In genomic region chr1:3899776-3900149, GRCh38 we compare ENCODE assay signal across 1 cellular context.
A peak's percentile ranks its signal among the peaks of the same experiment; 100 is the strongest.
TF ChIP-seq lines count a peak whose summit lies in the region.

No MANE protein-coding gene starts in this region.

TF ChIP-seq in K562, 482 proteins besides CTCF, POLR2A, EP300 and RAD21 (continues in another document):
- TF ChIP-seq HDGF (IDR thresholded peaks at IDR 0.05) (no peak), TCF15 (CRISPR knock-in tag; IDR thresholded peaks at IDR 0.05) (no peak), THRAP3 (IDR thresholded peaks at IDR 0.05; ENCODE audit: borderline replicate concordance) (no peak), NONO (IDR thresholded peaks at IDR 0.05; ENCODE audit: low read depth in 2 of 2, low read length in 1 of 2) (no peak; a peak in 1 of 4 replicates), XRCC3 (IDR thresholded peaks at IDR 0.05) (no peak), KLF1 (tag; IDR thresholded peaks at IDR 0.05) (peak; percentile 88), USF2 (CRISPR knock-in tag; IDR thresholded peaks at IDR 0.05) (no peak), PCBP1 (IDR thresholded peaks at IDR 0.05; ENCODE audit: low read depth, low read length, poor library complexity, severe bottlenecking) (no peak), ZNF707 (CRISPR knock-in tag; conservative IDR thresholded peaks at IDR 0.05) (no peak), BDP1 (IDR thresholded peaks at IDR 0.05; ENCODE audit: insufficient read depth, insufficient read length) (no peak), ZBTB40 (IDR thresholded peaks at IDR 0.05) (no peak), ZBTB40 (CRISPR knock-in tag; IDR thresholded peaks at IDR 0.05) (no peak), NR1H2 (CRISPR knock-in tag; IDR thresholded peaks at IDR 0.05) (no peak), KDM5B (IDR thresholded peaks at IDR 0.05; ENCODE audit: insufficient replicate concordance, low read depth, low read length) (no peak), ZNF449 (CRISPR knock-in tag; IDR thresholded peaks at IDR 0.05) (no peak), CCAR2 (IDR thresholded peaks at IDR 0.05; ENCODE audit: low read depth, low read length) (no peak), ZNF609 (CRISPR knock-in tag; IDR thresholded peaks at IDR 0.05; ENCODE audit: borderline replicate concordance) (no peak), CREBBP (IDR thresholded peaks at IDR 0.05; ENCODE audit: low read depth, low read length) (no peak), NCOA1 (IDR thresholded peaks at IDR 0.05; ENCODE audit: low read depth) (0 out of 2 replicates have a peak, but pooled peaks have one; percentile 27), ARID3A (IDR thresholded peaks at IDR 0.05; ENCODE audit: borderline replicate concordance, low read depth, low read length) (no peak)
- TF ChIP-seq, protein P1, sequence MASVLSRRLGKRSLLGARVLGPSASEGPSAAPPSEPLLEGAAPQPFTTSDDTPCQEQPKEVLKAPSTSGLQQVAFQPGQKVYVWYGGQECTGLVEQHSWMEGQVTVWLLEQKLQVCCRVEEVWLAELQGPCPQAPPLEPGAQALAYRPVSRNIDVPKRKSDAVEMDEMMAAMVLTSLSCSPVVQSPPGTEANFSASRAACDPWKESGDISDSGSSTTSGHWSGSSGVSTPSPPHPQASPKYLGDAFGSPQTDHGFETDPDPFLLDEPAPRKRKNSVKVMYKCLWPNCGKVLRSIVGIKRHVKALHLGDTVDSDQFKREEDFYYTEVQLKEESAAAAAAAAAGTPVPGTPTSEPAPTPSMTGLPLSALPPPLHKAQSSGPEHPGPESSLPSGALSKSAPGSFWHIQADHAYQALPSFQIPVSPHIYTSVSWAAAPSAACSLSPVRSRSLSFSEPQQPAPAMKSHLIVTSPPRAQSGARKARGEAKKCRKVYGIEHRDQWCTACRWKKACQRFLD (CRISPR knock-in tag; IDR thresholded peaks at IDR 0.05): no peak
- TF ChIP-seq, protein P2, sequence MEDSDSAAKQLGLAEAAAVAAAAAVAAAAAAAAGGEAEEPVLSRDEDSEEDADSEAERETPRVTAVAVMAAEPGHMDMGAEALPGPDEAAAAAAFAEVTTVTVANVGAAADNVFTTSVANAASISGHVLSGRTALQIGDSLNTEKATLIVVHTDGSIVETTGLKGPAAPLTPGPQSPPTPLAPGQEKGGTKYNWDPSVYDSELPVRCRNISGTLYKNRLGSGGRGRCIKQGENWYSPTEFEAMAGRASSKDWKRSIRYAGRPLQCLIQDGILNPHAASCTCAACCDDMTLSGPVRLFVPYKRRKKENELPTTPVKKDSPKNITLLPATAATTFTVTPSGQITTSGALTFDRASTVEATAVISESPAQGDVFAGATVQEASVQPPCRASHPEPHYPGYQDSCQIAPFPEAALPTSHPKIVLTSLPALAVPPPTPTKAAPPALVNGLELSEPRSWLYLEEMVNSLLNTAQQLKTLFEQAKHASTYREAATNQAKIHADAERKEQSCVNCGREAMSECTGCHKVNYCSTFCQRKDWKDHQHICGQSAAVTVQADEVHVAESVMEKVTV (CRISPR knock-in tag; IDR thresholded peaks at IDR 0.05): no peak
- TF ChIP-seq, protein P3, sequence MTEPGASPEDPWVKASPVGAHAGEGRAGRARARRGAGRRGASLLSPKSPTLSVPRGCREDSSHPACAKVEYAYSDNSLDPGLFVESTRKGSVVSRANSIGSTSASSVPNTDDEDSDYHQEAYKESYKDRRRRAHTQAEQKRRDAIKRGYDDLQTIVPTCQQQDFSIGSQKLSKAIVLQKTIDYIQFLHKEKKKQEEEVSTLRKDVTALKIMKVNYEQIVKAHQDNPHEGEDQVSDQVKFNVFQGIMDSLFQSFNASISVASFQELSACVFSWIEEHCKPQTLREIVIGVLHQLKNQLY (CRISPR knock-in tag; conservative IDR thresholded peaks at IDR 0.05): no peak
- TF ChIP-seq, protein P4, sequence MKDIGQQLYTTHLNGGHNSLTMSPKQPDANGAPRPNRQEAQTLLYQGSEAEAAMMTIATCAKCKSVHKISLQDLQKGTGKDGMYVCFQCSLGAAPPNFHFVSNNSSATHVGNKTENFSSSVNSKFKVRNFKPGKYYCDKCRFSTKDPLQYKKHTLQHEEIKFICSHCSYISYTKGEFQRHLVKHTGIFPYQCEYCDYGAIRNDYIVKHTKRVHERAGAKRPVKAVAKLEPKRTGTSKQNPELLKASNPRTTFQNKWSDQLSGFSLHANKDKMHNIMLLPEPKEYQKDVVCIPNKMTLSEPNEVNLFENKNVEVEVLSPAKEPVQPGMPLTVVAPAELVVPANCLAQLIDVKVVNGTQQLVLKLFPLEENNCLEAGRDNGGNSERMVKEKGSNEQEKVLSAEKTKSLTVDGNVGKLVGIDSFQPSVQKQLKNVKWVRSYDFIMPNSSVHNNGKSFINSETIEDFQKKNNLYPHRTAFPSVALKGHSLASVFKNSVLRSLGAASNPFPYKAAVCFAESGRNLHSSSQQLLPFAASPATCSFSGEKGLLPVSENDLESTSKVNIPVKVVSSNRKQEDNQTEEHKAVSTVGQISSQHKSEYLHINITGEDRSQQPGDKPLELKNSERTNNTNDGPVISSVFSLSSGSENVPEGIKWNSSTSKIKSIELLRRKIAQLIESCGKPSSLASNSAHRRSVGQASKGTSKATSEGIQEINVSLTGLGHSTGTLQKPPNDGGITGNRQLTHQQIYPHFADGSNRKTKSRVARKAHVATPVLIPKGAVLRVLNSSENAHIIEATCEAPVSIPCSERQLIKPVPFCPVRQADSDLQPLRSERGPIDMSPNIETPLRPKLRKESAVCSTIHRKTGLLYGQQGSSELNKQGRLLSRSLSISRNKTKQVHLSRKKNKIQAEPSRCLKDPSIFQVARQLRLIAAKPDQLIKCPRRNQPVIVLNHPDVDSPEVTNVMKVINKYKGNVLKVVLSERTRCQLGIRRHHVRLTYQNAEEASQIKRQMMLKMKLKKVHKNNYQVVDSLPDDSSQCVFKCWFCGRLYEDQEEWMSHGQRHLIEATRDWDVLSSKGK (CRISPR knock-in tag; IDR thresholded peaks at IDR 0.05): no peak
